ENCODE assay signal across 13 cellular contexts in the genomic region with DNA sequence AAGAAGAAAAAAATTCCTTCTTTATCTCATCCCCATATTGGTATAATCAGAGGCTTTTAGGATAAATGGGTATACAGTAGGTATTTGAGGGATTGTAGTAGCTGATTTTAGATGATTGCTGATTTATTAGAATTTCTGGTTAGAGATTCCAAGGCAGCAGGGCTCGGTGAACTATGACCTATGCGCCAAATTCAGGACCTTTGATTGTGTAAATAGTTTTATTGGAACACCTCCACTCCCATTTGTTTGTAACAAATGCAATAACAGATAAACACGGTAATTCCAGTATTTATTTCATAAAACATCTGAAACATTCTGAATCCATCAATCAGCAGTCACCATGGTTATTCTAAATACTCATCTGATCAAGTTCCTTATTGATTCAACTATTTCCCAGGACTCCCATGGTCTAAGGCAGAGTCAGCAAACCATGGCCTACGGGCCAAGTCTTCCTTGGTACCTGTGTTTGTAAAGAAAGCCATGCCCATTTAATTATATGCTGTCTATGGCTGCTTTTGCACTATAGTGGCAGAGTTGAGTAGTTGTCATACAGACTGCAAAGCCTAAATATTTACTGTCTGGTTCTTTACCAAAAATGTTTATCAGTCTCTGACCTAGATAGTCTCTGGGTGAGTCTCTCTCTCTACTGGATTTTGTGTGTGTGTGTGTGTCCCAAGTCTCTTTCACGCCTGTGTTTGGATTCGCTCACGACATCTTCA. TPM values are rescaled to one million over a fixed set of nuclear protein-coding genes. Genes with fewer than 3 reads are reported as not detected.
DNase-seq lines count a peak whose midpoint lies in the region; ATAC-seq and TF ChIP-seq lines count a peak whose summit lies in the region.
"Had no signal": no experiment of that assay in that cellular context is flagged by ENCODE, and none has a peak within 500 bp of the region (broad histone marks: within the 10 kb centered on the region; RNA-seq: fewer than 3 reads in every experiment).

No MANE protein-coding gene starts in this region.

- no peak for TF ChIP-seq CTCF in GM06990 (IDR thresholded peaks at IDR 0.05; ENCODE audit: insufficient read depth, low read length, poor library complexity, severe bottlenecking)

- POLR2A ChIA-PET in activated CD4-positive, alpha-beta T cell treated with anti-CD3 and anti-CD28 coated beads, Interleukin-2, amount 10 ng/mL, durations not matched to agents 7 days and 5 days (lab: Charles Lee), result no interaction called here

- peaks cover 60% of the 10 kb centered on the region for H3K36me3 Mint-ChIP-seq in activated CD4-positive, alpha-beta T cell treated with anti-CD3 and anti-CD28 coated beads, Interleukin-2, amount 10 ng/mL, durations not matched to agents 7 days and 5 days (ENCODE audit: low read depth)
- H3K36me3 Mint-ChIP-seq in activated naive CD8-positive, alpha-beta T cell, result peaks cover 18% of the 10 kb centered on the region
- peaks cover 11% of the 10 kb centered on the region for H3K36me3 Mint-ChIP-seq in natural killer cell treated with Interleukin-12 subunit alpha and Interleukin-12 subunit beta and Interleukin-15 and Interleukin-18, amount 100 ng/mL, for 72 hours

- peaks cover 89% of the 10 kb centered on the region for H3K4me1 Mint-ChIP-seq in activated CD4-positive, alpha-beta T cell treated with anti-CD3 and anti-CD28 coated beads, Interleukin-2, amount 10 ng/mL, durations not matched to agents 7 days and 5 days
- H3K4me1 Mint-ChIP-seq in activated naive CD8-positive, alpha-beta T cell (ENCODE audit: low read depth), result peaks cover 95% of the 10 kb centered on the region
- H3K4me1 Mint-ChIP-seq in natural killer cell treated with Interleukin-12 subunit alpha and Interleukin-12 subunit beta and Interleukin-15 and Interleukin-18, amount 100 ng/mL, for 72 hours (ENCODE audit: low read depth in 2 of 2), result peaks cover 48% of the 10 kb centered on the region in 2 donors

- H3K4me3 ChIP-seq in GM06990 (replicated peaks; ENCODE audit: low read depth, low read length) (peak overlapping the region; percentile 10; the same call in 1 of the 2 replicates), MG63 (no peak overlapping the region)
- H3K4me3 ChIP-seq: body of pancreas, lung had no signal

- no peaks in the 10 kb centered on the region for H3K27me3 ChIP-seq in GM06990 (replicated peaks; ENCODE audit: control insufficient read depth, insufficient read depth, low read length)
- no peaks in the 10 kb centered on the region for H3K27me3 ChIP-seq in MG63
- H3K27me3 ChIP-seq: body of pancreas had no signal

- DNase-seq in activated CD4-positive, alpha-beta T cell treated with anti-CD3 and anti-CD28 coated beads, Interleukin-2, amount 10 ng/mL, durations not matched to agents 7 days and 5 days, result no peak
- no peak for DNase-seq in activated CD4-positive, alpha-beta T cell treated with anti-CD3 and anti-CD28 coated beads for 4 hours
- DNase-seq in GM06990 (ENCODE audit: extremely low read depth, insufficient read length), result no peak
- DNase-seq in natural killer cell treated with Interleukin-12 subunit alpha and Interleukin-12 subunit beta and Interleukin-15 and Interleukin-18, amount 100 ng/mL, for 72 hours (ENCODE audit: low spot score), result no peak
- no peak for DNase-seq in DMS153 treated with DMSO at 0.1 percent for 48 hours (lab: John Stamatoyannopoulos, UW; ENCODE audit: unreplicated experiment)
- no peak for DNase-seq in MG63
- DNase-seq in NCI-H128 (lab: John Stamatoyannopoulos, UW; ENCODE audit: unreplicated experiment), result no peak
- DNase-seq: body of pancreas; effector CD8-positive, alpha-beta T cell; NCI-H1092 had no signal

- peak overlapping the region; percentile 40 for H3K4me3 Mint-ChIP-seq in activated CD4-positive, alpha-beta T cell treated with anti-CD3 and anti-CD28 coated beads, Interleukin-2, amount 10 ng/mL, durations not matched to agents 7 days and 5 days
- H3K4me3 Mint-ChIP-seq in activated naive CD8-positive, alpha-beta T cell, result peak overlapping the region; percentile 76
- peak overlapping the region; percentile 59 for H3K4me3 Mint-ChIP-seq in natural killer cell treated with Interleukin-12 subunit alpha and Interleukin-12 subunit beta and Interleukin-15 and Interleukin-18, amount 100 ng/mL, for 72 hours

- no peaks in the 10 kb centered on the region for H3K9me3 ChIP-seq in MG63
- H3K9me3 ChIP-seq: body of pancreas had no signal

- peak overlapping the region; percentile 87 for H3K27ac Mint-ChIP-seq in activated CD4-positive, alpha-beta T cell treated with anti-CD3 and anti-CD28 coated beads, Interleukin-2, amount 10 ng/mL, durations not matched to agents 7 days and 5 days
- H3K27ac Mint-ChIP-seq in activated naive CD8-positive, alpha-beta T cell, result peak overlapping the region; percentile 80
- peak overlapping the region in 1 of 2 donors; percentile 38 for H3K27ac Mint-ChIP-seq in natural killer cell treated with Interleukin-12 subunit alpha and Interleukin-12 subunit beta and Interleukin-15 and Interleukin-18, amount 100 ng/mL, for 72 hours
- H3K27ac Mint-ChIP-seq: activated T-helper 2 cell treated with anti-CD3 and anti-CD28 coated beads, Interferon-gamma antibody, Interleukin-2, Interleukin-4, amounts not matched to agents 10 μg/mL and 5 μg/mL and 100 μg/mL, durations not matched to agents 14 hours and 24 hours and 36 hours had no signal

- H3K9me3 Mint-ChIP-seq in activated CD4-positive, alpha-beta T cell treated with anti-CD3 and anti-CD28 coated beads, Interleukin-2, amount 10 ng/mL, durations not matched to agents 7 days and 5 days, result no peaks in the 10 kb centered on the region
- no peaks in the 10 kb centered on the region for H3K9me3 Mint-ChIP-seq in activated naive CD8-positive, alpha-beta T cell (ENCODE audit: low read depth)
- no peaks in the 10 kb centered on the region for H3K9me3 Mint-ChIP-seq in natural killer cell treated with Interleukin-12 subunit alpha and Interleukin-12 subunit beta and Interleukin-15 and Interleukin-18, amount 100 ng/mL, for 72 hours
- H3K9me3 Mint-ChIP-seq: activated T-helper 2 cell treated with anti-CD3 and anti-CD28 coated beads, Interferon-gamma antibody, Interleukin-2, Interleukin-4, amounts not matched to agents 10 μg/mL and 5 μg/mL and 100 μg/mL, durations not matched to agents 14 hours and 24 hours and 36 hours had no signal

- H3K36me3 ChIP-seq in GM06990 (ENCODE audit: control insufficient read depth, insufficient read depth, low read length) (peaks cover 12% of the 10 kb centered on the region), MG63 (no peaks in the 10 kb centered on the region)

- no peak for ATAC-seq in natural killer cell treated with Interleukin-12 subunit alpha and Interleukin-12 subunit beta and Interleukin-15 and Interleukin-18, amount 100 ng/mL, for 72 hours
- ATAC-seq: body of pancreas had no signal

- no peaks in the 10 kb centered on the region for H3K27me3 Mint-ChIP-seq in activated CD4-positive, alpha-beta T cell treated with anti-CD3 and anti-CD28 coated beads, Interleukin-2, amount 10 ng/mL, durations not matched to agents 7 days and 5 days
- H3K27me3 Mint-ChIP-seq in activated naive CD8-positive, alpha-beta T cell, result no peaks in the 10 kb centered on the region
- peaks cover 15 to 17% of the 10 kb centered on the region in 2 donors for H3K27me3 Mint-ChIP-seq in natural killer cell treated with Interleukin-12 subunit alpha and Interleukin-12 subunit beta and Interleukin-15 and Interleukin-18, amount 100 ng/mL, for 72 hours

- CTCF ChIA-PET in activated CD4-positive, alpha-beta T cell treated with anti-CD3 and anti-CD28 coated beads, Interleukin-2, amount 10 ng/mL, durations not matched to agents 7 days and 5 days (lab: Charles Lee), result no interaction called here

RNA-seq across cellular contexts. Expression of a gene that starts 4.3 kb away (rescaled TPM):
- total RNA-seq in activated CD4-positive, alpha-beta T cell treated with anti-CD3 and anti-CD28 coated beads, Interleukin-2, amount 10 ng/mL, durations not matched to agents 7 days and 5 days, result 10 to 100 TPM; 48.2 to 56.7 TPM
- total RNA-seq in natural killer cell treated with Interleukin-12 subunit alpha and Interleukin-12 subunit beta and Interleukin-15 and Interleukin-18, amount 100 ng/mL, for 72 hours, result 10 to 100 TPM; 58.1 to 99.5 TPM
- total RNA-seq in MG63 (2014; rRNA removed; shearing (Covaris generic); ENCODE audit: low replicate concordance), result 7.8 and 11.5 TPM in 2 replicates
